27 cellular contexts compared by ENCODE assay signal in the genomic region with DNA sequence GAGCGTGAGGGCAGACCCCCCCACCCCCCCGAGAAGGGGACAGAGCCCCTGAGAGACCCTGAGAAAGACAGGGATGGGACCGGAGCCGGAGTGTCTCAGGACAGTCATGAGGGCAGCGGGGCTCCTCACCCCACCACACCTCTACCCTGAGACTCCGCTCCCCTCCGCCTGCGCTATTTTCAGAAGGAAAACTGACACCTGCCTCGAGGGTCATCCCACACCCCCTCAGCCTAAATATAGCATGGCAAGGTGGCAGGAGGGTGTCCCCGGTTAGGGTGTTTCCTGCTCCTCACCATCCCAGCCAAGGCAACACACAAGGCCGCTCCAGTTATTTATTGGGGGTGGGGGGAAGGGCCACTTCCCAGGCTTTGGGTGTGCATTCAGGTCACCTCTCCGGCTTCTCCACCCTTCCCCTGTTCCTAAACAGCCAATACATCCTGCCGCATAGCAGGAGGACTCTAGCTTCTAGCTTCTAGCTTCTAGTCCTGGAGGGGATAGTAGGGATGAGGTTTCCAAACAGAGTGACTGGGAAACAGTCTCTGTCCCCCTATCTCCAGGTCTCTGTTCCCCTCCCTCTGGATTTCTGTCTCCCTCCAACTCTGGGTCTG. TPM values are rescaled to one million over a fixed set of nuclear protein-coding genes. Genes with fewer than 3 reads are reported as not detected.
DNase-seq lines count a peak whose midpoint lies in the region; ATAC-seq and TF ChIP-seq lines count a peak whose summit lies in the region.
"Had no signal": no experiment of that assay in that cellular context is flagged by ENCODE, and none has a peak within 500 bp of the region (broad histone marks: within the 10 kb centered on the region; RNA-seq: fewer than 3 reads in every experiment).

No MANE protein-coding gene starts in this region.

- no peak overlapping the region for H3K18ac ChIP-seq in H9 (ENCODE audit: insufficient read length, low read depth, low read length)

- H4K5ac ChIP-seq in H9 (ENCODE audit: insufficient read length, low read depth, low read length) = no peak overlapping the region

- peaks cover 29 to 44% of the 10 kb centered on the region in 2 experiments for H3K4me1 Mint-ChIP-seq in H9
- H3K4me1 Mint-ChIP-seq in nephron progenitor cell = peaks cover 68% of the 10 kb centered on the region
- no peaks in the 10 kb centered on the region for H3K4me1 Mint-ChIP-seq in activated naive CD8-positive, alpha-beta T cell treated with anti-CD3 and anti-CD28 coated beads for 36 hours
- H3K4me1 Mint-ChIP-seq: stimulated activated naive CD8-positive, alpha-beta T cell treated with anti-CD3 and anti-CD28 coated beads, Interleukin-15, amount 100 ng/mL, for 72 hours had no signal

- peak overlapping the region; percentile 62 for H3K4me2 ChIP-seq in H9 (ENCODE audit: insufficient read depth, insufficient read length, low read length)

- DNase-seq in G401 (ENCODE audit: low spot score) (peak; percentile 22), H9 (no peak), cerebellar cortex (ENCODE audit: low spot score) (peak; percentile 58), nephron progenitor cell (no peak), NCI-H510A treated with DMSO at 0.1 percent for 48 hours (lab: John Stamatoyannopoulos, UW) (no peak)
- no peak for DNase-seq in activated CD8-positive, alpha-beta memory T cell treated with anti-CD3 and anti-CD28 coated beads, Interleukin-2, amount 50 U/mL, for 4 hours
- DNase-seq in activated naive CD8-positive, alpha-beta T cell treated with anti-CD3 and anti-CD28 coated beads for 36 hours = no peak
- DNase-seq: activated CD4-positive, alpha-beta T cell treated with anti-CD3 and anti-CD28 coated beads for 1 hour; activated naive CD4-positive, alpha-beta T cell treated with anti-CD3 and anti-CD28 coated beads for 36 hours; activated T-cell treated with anti-CD3 and anti-CD28 coated beads, Interleukin-2, amount 50 U/mL, for 48 hours; CD4-positive, alpha-beta memory T cell; DMS79; GM23248; IMR-90; NCI-H526; retina; stimulated activated CD4-positive, alpha-beta T cell treated with anti-CD3 and anti-CD28 coated beads, Interleukin-12 subunit alpha, Interleukin-12 subunit beta, amount 100 ng/mL, for 4 hours; stimulated activated CD4-positive, alpha-beta T cell treated with anti-CD3 and anti-CD28 coated beads, Interleukin-4, amount 100 ng/mL, for 4 hours; stimulated activated naive CD8-positive, alpha-beta T cell treated with anti-CD3 and anti-CD28 coated beads, Interleukin-15, amount 100 ng/mL, for 72 hours; tibial artery had no signal

- no peak overlapping the region for H3K56ac ChIP-seq in H9 (ENCODE audit: insufficient read length, low read depth, low read length)

- peaks cover 2% of the 10 kb centered on the region; the same call in 1 of the 2 replicates for H3K4me1 ChIP-seq in H9 (ENCODE audit: insufficient read depth, low read length)

- in situ Hi-C loops in G401 (cut with HindIII; ENCODE audit: low sequenced_read_pairs) = no loop called here

- H4K8ac ChIP-seq in H9 (replicated peaks; ENCODE audit: insufficient read length, low read depth, low read length) = no peak overlapping the region

- H3K9me3 Mint-ChIP-seq in H9 (peaks cover 7 to 14% of the 10 kb centered on the region in 2 experiments; a peak in 4 of 5 replicates), nephron progenitor cell (peaks cover 24% of the 10 kb centered on the region)
- H3K9me3 Mint-ChIP-seq in activated naive CD8-positive, alpha-beta T cell treated with anti-CD3 and anti-CD28 coated beads for 36 hours = no peaks in the 10 kb centered on the region
- H3K9me3 Mint-ChIP-seq: activated naive CD4-positive, alpha-beta T cell treated with anti-CD3 and anti-CD28 coated beads for 36 hours; dendritic cell treated with granulocyte-macrophage colony-stimulating factor and Interleukin-4, amounts not matched to agents 40 ng/mL and 50 ng/mL, for 4 days had no signal

- no peak overlapping the region for H3K4ac ChIP-seq in H9 (ENCODE audit: low read depth, low read length)

- peaks cover 33% of the 10 kb centered on the region; the same call in 1 of the 2 replicates for H3K27me3 ChIP-seq in H9 (ENCODE audit: insufficient read depth, low read length)

- H2AFZ ChIP-seq in H9 (ENCODE audit: low read length) = no peak overlapping the region
- H2AFZ ChIP-seq: GM23248 had no signal

- no peak overlapping the region for H3K23ac ChIP-seq in H9 (ENCODE audit: insufficient read length, low read depth, low read length)

- H2AK5ac ChIP-seq in H9 (ENCODE audit: insufficient read length, low read length) = no peak overlapping the region

- no peak overlapping the region for H3K27ac ChIP-seq in H9 (ENCODE audit: insufficient read length, low read depth, low read length)
- H3K27ac ChIP-seq: GM23248, tibial artery had no signal

- H3K9me3 ChIP-seq in H9 (ENCODE audit: control insufficient read depth, low read depth, low read length) = no peaks in the 10 kb centered on the region
- H3K9me3 ChIP-seq: tibial artery had no signal

- H2BK5ac ChIP-seq in H9 (ENCODE audit: insufficient read length, low read length) = no peak overlapping the region

- H3K79me1 ChIP-seq in H9 (ENCODE audit: insufficient read depth, low read depth, low read length, poor library complexity, severe bottlenecking) = no peaks in the 10 kb centered on the region

- no peak overlapping the region for H2BK15ac ChIP-seq in H9 (ENCODE audit: low read depth, low read length)

- peak overlapping the region; percentile 19 to 39; a peak in 3 of 5 replicates for H3K4me3 Mint-ChIP-seq in H9
- peak overlapping the region; percentile 72 for H3K4me3 Mint-ChIP-seq in nephron progenitor cell
- no peak overlapping the region for H3K4me3 Mint-ChIP-seq in activated naive CD8-positive, alpha-beta T cell treated with anti-CD3 and anti-CD28 coated beads for 36 hours
- H3K4me3 Mint-ChIP-seq: activated naive CD4-positive, alpha-beta T cell treated with anti-CD3 and anti-CD28 coated beads for 36 hours; CD4-positive, alpha-beta memory T cell; dendritic cell treated with granulocyte-macrophage colony-stimulating factor and Interleukin-4, amounts not matched to agents 40 ng/mL and 50 ng/mL, for 4 days; stimulated activated naive CD8-positive, alpha-beta T cell treated with anti-CD3 and anti-CD28 coated beads, Interleukin-15, amount 100 ng/mL, for 72 hours had no signal

- no peak overlapping the region for H2BK12ac ChIP-seq in H9 (ENCODE audit: insufficient read length, low read depth, low read length)

- ATAC-seq in HG02852 (IDR thresholded peaks at IDR 0.05; ENCODE audit: unreplicated experiment) = no peak
- ATAC-seq: stimulated activated naive CD8-positive, alpha-beta T cell treated with anti-CD3 and anti-CD28 coated beads, Interleukin-15, amount 100 ng/mL, for 72 hours had no signal

- no peak overlapping the region for H4K91ac ChIP-seq in H9 (ENCODE audit: insufficient read length, low read depth, low read length)

- no peak overlapping the region for H3K9ac ChIP-seq in H9 (ENCODE audit: extremely low read depth, insufficient read length, low read length)
- H3K9ac ChIP-seq: GM23248 had no signal

- H3K27ac Mint-ChIP-seq in H9 (no peak overlapping the region), nephron progenitor cell (peak overlapping the region; percentile 36)
- no peak overlapping the region for H3K27ac Mint-ChIP-seq in activated naive CD8-positive, alpha-beta T cell treated with anti-CD3 and anti-CD28 coated beads for 36 hours
- H3K27ac Mint-ChIP-seq: activated naive CD4-positive, alpha-beta T cell treated with anti-CD3 and anti-CD28 coated beads for 36 hours; dendritic cell treated with granulocyte-macrophage colony-stimulating factor and Interleukin-4, amounts not matched to agents 40 ng/mL and 50 ng/mL, for 4 days; stimulated activated naive CD8-positive, alpha-beta T cell treated with anti-CD3 and anti-CD28 coated beads, Interleukin-15, amount 100 ng/mL, for 72 hours had no signal

- H3K79me2 ChIP-seq in H9 (ENCODE audit: insufficient read depth, low read length) = no peaks in the 10 kb centered on the region

- H3K14ac ChIP-seq in H9 (ENCODE audit: insufficient read depth, low read length) = no peak overlapping the region

- no CpG with 5 or more reads among the region's 13 CpGs for WGBS in H9 (ENCODE audit: extremely low coverage, insufficient read length, low lambda C conversion rate)

- H3K23me2 ChIP-seq in H9 (ENCODE audit: insufficient read length, low read depth, low read length, poor library complexity, severe bottlenecking) = peaks cover 3% of the 10 kb centered on the region

- no peak overlapping the region for H2BK120ac ChIP-seq in H9 (ENCODE audit: low read depth, low read length, poor library complexity, severe bottlenecking)

- TF ChIP-seq CTCF in H9 (conservative IDR thresholded peaks at IDR 0.05) (no peak), nephron progenitor cell (IDR thresholded peaks at IDR 0.05) (no peak)

- H3K36me3 Mint-ChIP-seq in H9 (ENCODE audit: insufficient read depth in 1 of 3, low read depth in 3 of 3) (peaks cover 0 to 4% (median 3%) of the 10 kb centered on the region in 3 experiments; a peak in 3 of 7 replicates), nephron progenitor cell (ENCODE audit: low read depth) (peaks cover 16% of the 10 kb centered on the region)
- H3K36me3 Mint-ChIP-seq in activated naive CD8-positive, alpha-beta T cell treated with anti-CD3 and anti-CD28 coated beads for 36 hours = no peaks in the 10 kb centered on the region
- H3K36me3 Mint-ChIP-seq: CD4-positive, alpha-beta memory T cell had no signal

- H2BK20ac ChIP-seq in H9 (ENCODE audit: low read depth, low read length, poor library complexity, severe bottlenecking) = no peak overlapping the region

- H3K27me3 Mint-ChIP-seq in H9 (ENCODE audit: low read depth) (peaks cover 77% of the 10 kb centered on the region), nephron progenitor cell (ENCODE audit: low read depth, poor library complexity) (peaks cover 39% of the 10 kb centered on the region)
- H3K27me3 Mint-ChIP-seq in activated naive CD8-positive, alpha-beta T cell treated with anti-CD3 and anti-CD28 coated beads for 36 hours = peaks cover 81% of the 10 kb centered on the region

- no peaks in the 10 kb centered on the region for H4K20me1 ChIP-seq in H9 (ENCODE audit: control insufficient read depth, insufficient read depth, insufficient read length)

- no peak overlapping the region for H3T11ph ChIP-seq in H9 (ENCODE audit: low read length)

RNA-seq across cellular contexts. Expression of a gene that starts 1.4 kb away (rescaled TPM):
- 11.5 and 18.3 TPM in 2 replicates for total RNA-seq in G401 (2014; rRNA removed; shearing (Covaris generic))
- 2.1 and 2.3 TPM in 2 replicates for total RNA-seq in H9 (2021)
- not detected for total RNA-seq in activated naive CD8-positive, alpha-beta T cell treated with anti-CD3 and anti-CD28 coated beads for 36 hours
- total RNA-seq: activated CD8-positive, alpha-beta memory T cell treated with anti-CD3 and anti-CD28 coated beads for 36 hours; activated naive CD4-positive, alpha-beta T cell treated with anti-CD3 and anti-CD28 coated beads for 36 hours; cardiac septum; CD4-positive, alpha-beta memory T cell; GM23248; liver had no signal

RNA-seq across cellular contexts. Expression of a gene that starts 6.5 kb away (rescaled TPM):
- 0.06 TPM in 1 of 2 replicates, not detected in the other for total RNA-seq in G401 (2014; rRNA removed; shearing (Covaris generic))
- 0.04 TPM in 2 replicates for total RNA-seq in H9 (2021)
- total RNA-seq in activated naive CD8-positive, alpha-beta T cell treated with anti-CD3 and anti-CD28 coated beads for 36 hours = not detected
- total RNA-seq: activated CD8-positive, alpha-beta memory T cell treated with anti-CD3 and anti-CD28 coated beads for 36 hours; activated naive CD4-positive, alpha-beta T cell treated with anti-CD3 and anti-CD28 coated beads for 36 hours; CD4-positive, alpha-beta memory T cell; GM23248; IMR-90; liver; MCF 10A; omental fat pad had no signal

RNA-seq across cellular contexts. Expression of a gene that starts 8.5 kb away (rescaled TPM):
- total RNA-seq in G401 (2014; rRNA removed; shearing (Covaris generic)) = 4.8 and 7.2 TPM in 2 replicates
- 1.2 TPM in 2 replicates for total RNA-seq in H9 (2021)
- not detected for total RNA-seq in activated naive CD8-positive, alpha-beta T cell treated with anti-CD3 and anti-CD28 coated beads for 36 hours
- total RNA-seq: activated CD8-positive, alpha-beta memory T cell treated with anti-CD3 and anti-CD28 coated beads for 36 hours; activated naive CD4-positive, alpha-beta T cell treated with anti-CD3 and anti-CD28 coated beads for 36 hours; cardiac septum; CD4-positive, alpha-beta memory T cell; IMR-90; liver; omental fat pad had no signal

RNA-seq across cellular contexts. Expression of a gene that starts 17.1 kb away (rescaled TPM):
- not detected in 2 replicates for total RNA-seq in G401 (2014; rRNA removed; shearing (Covaris generic))
- 0.39 TPM in 1 of 2 replicates, not detected in the other for total RNA-seq in H9 (2021)
- total RNA-seq in activated naive CD8-positive, alpha-beta T cell treated with anti-CD3 and anti-CD28 coated beads for 36 hours = not detected
- total RNA-seq: activated CD8-positive, alpha-beta memory T cell treated with anti-CD3 and anti-CD28 coated beads for 36 hours; activated naive CD4-positive, alpha-beta T cell treated with anti-CD3 and anti-CD28 coated beads for 36 hours; cardiac septum; CD4-positive, alpha-beta memory T cell; IMR-90; liver; omental fat pad had no signal

RNA-seq across cellular contexts. Expression of a gene that starts 19.2 kb away (rescaled TPM):
- 326 and 361 TPM in 2 replicates for total RNA-seq in G401 (2014; rRNA removed; shearing (Covaris generic))
- total RNA-seq in H9 (2021) = 292 and 295 TPM in 2 replicates
- 100 to 1,000 TPM; 205 to 230 TPM for total RNA-seq in activated naive CD8-positive, alpha-beta T cell treated with anti-CD3 and anti-CD28 coated beads for 36 hours

Comparison
In these comparisons a context has a peak if more than half of its experiments do, and no peak if none do; other contexts are left out.
1. DNase-seq: peak in G401 (single experiment) and cerebellar cortex (single experiment); none in H9 (single experiment), nephron progenitor cell (single experiment), NCI-H510A treated with DMSO at 0.1 percent for 48 hours (single experiment), activated CD8-positive, alpha-beta memory T cell treated with anti-CD3 and anti-CD28 coated beads, Interleukin-2, amount 50 U/mL, for 4 hours (single experiment) and activated naive CD8-positive, alpha-beta T cell treated with anti-CD3 and anti-CD28 coated beads for 36 hours (single experiment).